19 cellular contexts compared by ENCODE assay signal in the genomic region with DNA sequence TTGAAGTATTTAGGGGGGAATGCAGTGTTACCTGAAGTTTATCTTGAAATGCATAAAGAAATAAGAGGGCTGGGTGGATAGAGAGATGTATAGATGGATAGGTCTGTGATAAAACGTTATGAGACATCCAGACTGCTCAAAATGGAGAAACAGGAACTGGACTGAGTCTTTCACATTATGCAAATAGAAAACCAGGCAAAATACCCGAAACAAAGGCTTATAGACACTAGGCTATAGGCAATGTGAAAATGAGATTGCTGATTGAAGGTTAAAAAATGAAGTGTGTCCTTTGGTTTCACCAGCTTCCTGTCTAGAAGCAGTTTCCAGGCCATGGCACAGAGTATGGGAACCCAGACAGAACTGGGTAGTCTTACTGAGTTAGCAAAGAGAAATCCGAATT. TPM values are rescaled to one million over a fixed set of nuclear protein-coding genes. Genes with fewer than 3 reads are reported as not detected.
DNase-seq lines count a peak whose midpoint lies in the region; ATAC-seq and TF ChIP-seq lines count a peak whose summit lies in the region.
"Had no signal": no experiment of that assay in that cellular context is flagged by ENCODE, and none has a peak within 500 bp of the region (broad histone marks: within the 10 kb centered on the region; RNA-seq: fewer than 3 reads in every experiment).

No MANE protein-coding gene starts in this region.

- intact Hi-C loops in dorsolateral prefrontal cortex (cut with DNase I), result no loop called here

- WGBS in neuronal stem cell (ENCODE audit: extremely low coverage in 2 of 2, insufficient read length in 2 of 2, insufficient replicate concordance in 1 of 2), 2 donors, result no CpG with 5 or more reads among the region's 3 CpGs

- no peaks in the 10 kb centered on the region for H3K79me1 ChIP-seq in neuronal stem cell (ENCODE audit: low read depth, low read length)

- H3K4me2 ChIP-seq in neuronal stem cell (ENCODE audit: insufficient read depth, low read length, poor library complexity, severe bottlenecking), result no peak overlapping the region
- H3K4me2 ChIP-seq: BLaER1, PC-9 had no signal

- H2BK12ac ChIP-seq in neuronal stem cell (ENCODE audit: low read length), result no peak overlapping the region

- H3K4ac ChIP-seq in neuronal stem cell (ENCODE audit: low read length), result no peak overlapping the region

- H3K4me1 ChIP-seq in neuronal stem cell (ENCODE audit: control insufficient read depth in 2 of 2, insufficient read depth in 1 of 2, low read depth in 1 of 2, low read length in 2 of 2), result no peaks in the 10 kb centered on the region
- H3K4me1 ChIP-seq: BLaER1, uterus had no signal

- peaks cover 24% of the 10 kb centered on the region for H3K9me3 Mint-ChIP-seq in nephron progenitor cell

- peaks cover 0 to 1% of the 10 kb centered on the region in 2 donors for H3K9me3 ChIP-seq in neuronal stem cell (replicated peaks in 1 of 2; ENCODE audit: control insufficient read depth in 2 of 2, insufficient read depth in 1 of 2, low read depth in 1 of 2, low read length in 2 of 2)
- H3K9me3 ChIP-seq: uterus had no signal

- no peaks in the 10 kb centered on the region for H3K4me1 Mint-ChIP-seq in nephron progenitor cell

- H2AFZ ChIP-seq in neuronal stem cell (ENCODE audit: low read length), result peak overlapping the region; percentile 45
- H2AFZ ChIP-seq: GM23248, PC-9 had no signal

- H3K4me3 ChIP-seq in neuronal stem cell (ENCODE audit: low read length in 2 of 2), result no peak overlapping the region
- no peak overlapping the region for H3K4me3 ChIP-seq in dorsolateral prefrontal cortex
- H3K4me3 ChIP-seq: BLaER1, cardiac muscle cell, GM23248, PC-9, uterus had no signal

- no peaks in the 10 kb centered on the region for H3K36me3 ChIP-seq in neuronal stem cell (replicated peaks in 1 of 2; ENCODE audit: control insufficient read depth in 2 of 2, insufficient read depth in 2 of 2, low read length in 2 of 2)
- H3K36me3 ChIP-seq: BLaER1, cardiac muscle cell, uterus had no signal

- H3K18ac ChIP-seq in neuronal stem cell (ENCODE audit: low read length), result no peak overlapping the region

- H2BK120ac ChIP-seq in neuronal stem cell (ENCODE audit: low read depth, low read length), result no peak overlapping the region

- no peak overlapping the region for H3K4me3 Mint-ChIP-seq in nephron progenitor cell
- H3K4me3 Mint-ChIP-seq: activated naive CD8-positive, alpha-beta T cell treated with anti-CD3 and anti-CD28 coated beads, Interleukin-2, amount 10 ng/mL, durations not matched to agents 7 days and 5 days had no signal

- no peak overlapping the region for H2BK5ac ChIP-seq in neuronal stem cell (ENCODE audit: low read length)

- ATAC-seq in GM18858 (IDR thresholded peaks at IDR 0.05; ENCODE audit: unreplicated experiment) (peak; percentile 86), GM21526 (IDR thresholded peaks at IDR 0.05; ENCODE audit: low FRiP score, unreplicated experiment) (peak; percentile 86), HG03342 (IDR thresholded peaks at IDR 0.05; ENCODE audit: unreplicated experiment) (peak; percentile 90)
- ATAC-seq: activated CD4-positive, CD25-positive, alpha-beta regulatory T cell treated with anti-CD3 and anti-CD28 coated beads, Interleukin-2, amount 50 U/mL, for 24 hours; stimulated activated naive CD8-positive, alpha-beta T cell treated with anti-CD3 and anti-CD28 coated beads, Interleukin-15, Interleukin-2, amounts not matched to agents 100 U/mL and 50 U/mL, for 24 hours had no signal

- no peaks in the 10 kb centered on the region for H3K27me3 Mint-ChIP-seq in nephron progenitor cell (ENCODE audit: low read depth, poor library complexity)

- H4K8ac ChIP-seq in neuronal stem cell (ENCODE audit: low read depth, low read length), result no peak overlapping the region

- no peaks in the 10 kb centered on the region for H3K27me3 ChIP-seq in neuronal stem cell (ENCODE audit: control insufficient read depth in 3 of 3, insufficient read depth in 3 of 3, low read depth in 1 of 3, low read length in 3 of 3)
- no peaks in the 10 kb centered on the region for H3K27me3 ChIP-seq in dorsolateral prefrontal cortex
- H3K27me3 ChIP-seq: BLaER1, cardiac muscle cell, uterus had no signal

- H3K9ac ChIP-seq in neuronal stem cell (ENCODE audit: low read depth, low read length, poor library complexity), result no peak overlapping the region
- H3K9ac ChIP-seq: BLaER1, GM23248 had no signal

- no peak overlapping the region for H3K14ac ChIP-seq in neuronal stem cell (ENCODE audit: low read length)

- peaks cover 8% of the 10 kb centered on the region for H3K36me3 Mint-ChIP-seq in nephron progenitor cell (ENCODE audit: low read depth)

- H3K27ac ChIP-seq in neuronal stem cell (replicated peaks; ENCODE audit: low read length), result no peak overlapping the region
- no peak overlapping the region for H3K27ac ChIP-seq in dorsolateral prefrontal cortex
- H3K27ac ChIP-seq: BLaER1, cardiac muscle cell, GM23248, PC-9, uterus had no signal

- TF ChIP-seq CTCF in nephron progenitor cell (IDR thresholded peaks at IDR 0.05), result no peak
- no peak for TF ChIP-seq CTCF in dorsolateral prefrontal cortex (IDR thresholded peaks at IDR 0.05 in 54 of 56, conservative IDR thresholded peaks at IDR 0.05 in 2 of 56; ENCODE audit: low read depth in 1 of 56, partially characterized antibody in 56 of 56)

- no peak for DNase-seq in neuronal stem cell (ENCODE audit: low spot score)
- DNase-seq in nephron progenitor cell, result no peak
- DNase-seq in dorsolateral prefrontal cortex, result no peak
- no peak for DNase-seq in NCI-H446 treated with DMSO at 0.1 percent for 48 hours (lab: John Stamatoyannopoulos, UW)
- DNase-seq: activated naive CD8-positive, alpha-beta T cell treated with anti-CD3 and anti-CD28 coated beads, Interleukin-2, amount 10 ng/mL, durations not matched to agents 7 days and 5 days; DMS79 treated with DMSO at 0.1 percent for 48 hours; GM23248; mesendoderm; NCI-H1417 treated with DMSO at 0.1 percent for 48 hours; PC-9; stimulated activated naive CD8-positive, alpha-beta T cell treated with anti-CD3 and anti-CD28 coated beads, Interleukin-15, Interleukin-2, amounts not matched to agents 100 U/mL and 50 U/mL, for 24 hours; SW 1271; uterus had no signal

- no peak overlapping the region for H3K27ac Mint-ChIP-seq in nephron progenitor cell
- H3K27ac Mint-ChIP-seq: activated naive CD8-positive, alpha-beta T cell treated with anti-CD3 and anti-CD28 coated beads, Interleukin-2, amount 10 ng/mL, durations not matched to agents 7 days and 5 days had no signal

- no peak overlapping the region for H4K91ac ChIP-seq in neuronal stem cell (ENCODE audit: low read depth, low read length, poor library complexity)

- no peak overlapping the region for H2BK15ac ChIP-seq in neuronal stem cell (ENCODE audit: low read length)

- no peak overlapping the region for H2AK5ac ChIP-seq in neuronal stem cell (ENCODE audit: low read depth, low read length)

- H3K23ac ChIP-seq in neuronal stem cell (ENCODE audit: low read depth, low read length, poor library complexity), result no peak overlapping the region

RNA-seq across cellular contexts. Expression of a gene that starts 24.9 kb away (rescaled TPM):
- 0.13 TPM for polyA plus RNA-seq in neuronal stem cell (2013, experiment 1 of 2)
- 0.14 TPM for polyA plus RNA-seq in neuronal stem cell (2013, experiment 2 of 2)
- total RNA-seq in dorsolateral prefrontal cortex, result 1 to 10 TPM in 47 of 120 experiments, under 1 TPM in 66, not detected in 7; 0.19 to 2.7 (median 0.90) TPM
- total RNA-seq: cardiac muscle cell, GM23248, PC-9 had no signal
